ENCODE assay signal across 10 cellular contexts in genomic region chrX:39440734-39441305, GRCh38.
DNase-seq lines count a peak whose midpoint lies in the region; ATAC-seq lines count a peak whose summit lies in the region.
"Had no signal": no experiment of that assay in that cellular context is flagged by ENCODE, and none has a peak within 500 bp of the region (broad histone marks: within the 10 kb centered on the region; RNA-seq: fewer than 3 reads in every experiment).

No MANE protein-coding gene starts in this region.

- peaks cover 4% of the 10 kb centered on the region for H3K9me3 Mint-ChIP-seq in activated CD4-positive, alpha-beta T cell treated with anti-CD3 and anti-CD28 coated beads for 36 hours (ENCODE audit: low read depth)
- peaks cover 0 to 9% (median 2%) of the 10 kb centered on the region in 11 donors for H3K9me3 Mint-ChIP-seq in naive thymus-derived CD4-positive, alpha-beta T cell

- no peak overlapping the region for H3K4me3 ChIP-seq in naive thymus-derived CD4-positive, alpha-beta T cell (ENCODE audit: low read length)
- H3K4me3 ChIP-seq: upper lobe of left lung had no signal

- DNase-seq in activated CD4-positive, alpha-beta T cell treated with anti-CD3 and anti-CD28 coated beads for 36 hours = peak; percentile 54
- DNase-seq in activated CD4-positive, alpha-beta T cell treated with anti-CD3 and anti-CD28 coated beads for 1 hour = no peak
- peak; percentile 8 for DNase-seq in RPMI8226
- no peak for DNase-seq in naive thymus-derived CD4-positive, alpha-beta T cell
- DNase-seq in medulla oblongata (ENCODE audit: extremely low spot score) = no peak
- no peak for DNase-seq in occipital lobe (lab: John Stamatoyannopoulos, UW)
- no peak for DNase-seq in GOT3 (lab: John Stamatoyannopoulos, UW)
- DNase-seq: head of caudate nucleus, upper lobe of left lung had no signal

- no peak overlapping the region for H3K4me3 Mint-ChIP-seq in activated CD4-positive, alpha-beta T cell treated with anti-CD3 and anti-CD28 coated beads for 36 hours
- peak overlapping the region in 2 of 10 donors; percentile 44 to 49 for H3K4me3 Mint-ChIP-seq in naive thymus-derived CD4-positive, alpha-beta T cell

- no peaks in the 10 kb centered on the region for H3K27me3 ChIP-seq in naive thymus-derived CD4-positive, alpha-beta T cell (ENCODE audit: control insufficient read depth in 2 of 2, insufficient read depth in 2 of 2, low read length in 2 of 2)
- H3K27me3 ChIP-seq: upper lobe of left lung had no signal

- H3K4me1 Mint-ChIP-seq in activated CD4-positive, alpha-beta T cell treated with anti-CD3 and anti-CD28 coated beads for 36 hours = peaks cover 48% of the 10 kb centered on the region
- H3K4me1 Mint-ChIP-seq in naive thymus-derived CD4-positive, alpha-beta T cell = peaks cover 0 to 40% (median 20%) of the 10 kb centered on the region in 7 donors

- H3K4me1 ChIP-seq in naive thymus-derived CD4-positive, alpha-beta T cell (ENCODE audit: control insufficient read depth in 2 of 2, insufficient read depth in 2 of 2, low read length in 2 of 2) = peaks cover 0 to 6% of the 10 kb centered on the region in 2 donors
- H3K4me1 ChIP-seq: upper lobe of left lung had no signal

- H3K27ac Mint-ChIP-seq in activated CD4-positive, alpha-beta T cell treated with anti-CD3 and anti-CD28 coated beads for 36 hours = peak overlapping the region; percentile 89
- peak overlapping the region in 5 of 9 donors; percentile 18 to 92 (median 80) for H3K27ac Mint-ChIP-seq in naive thymus-derived CD4-positive, alpha-beta T cell

- no peaks in the 10 kb centered on the region for H3K36me3 ChIP-seq in naive thymus-derived CD4-positive, alpha-beta T cell (ENCODE audit: control insufficient read depth in 2 of 3, insufficient read depth in 3 of 3, low read length in 3 of 3)
- H3K36me3 ChIP-seq: upper lobe of left lung had no signal

- H3K27ac ChIP-seq in naive thymus-derived CD4-positive, alpha-beta T cell (ENCODE audit: low read depth, low read length) = no peak overlapping the region

- peaks cover 0 to 4% (median 0%) of the 10 kb centered on the region in 3 experiments for H3K9me3 ChIP-seq in naive thymus-derived CD4-positive, alpha-beta T cell (ENCODE audit: control insufficient read depth in 2 of 3, low read length in 3 of 3)

- H3K36me3 Mint-ChIP-seq in activated CD4-positive, alpha-beta T cell treated with anti-CD3 and anti-CD28 coated beads for 36 hours (ENCODE audit: low read depth) = no peaks in the 10 kb centered on the region
- H3K36me3 Mint-ChIP-seq in naive thymus-derived CD4-positive, alpha-beta T cell = peaks cover 0 to 11% (median 0%) of the 10 kb centered on the region in 5 donors

- H3K27me3 Mint-ChIP-seq in activated CD4-positive, alpha-beta T cell treated with anti-CD3 and anti-CD28 coated beads for 36 hours = no peaks in the 10 kb centered on the region
- no peaks in the 10 kb centered on the region for H3K27me3 Mint-ChIP-seq in naive thymus-derived CD4-positive, alpha-beta T cell

- CTCF ChIA-PET in activated CD4-positive, alpha-beta T cell treated with anti-CD3 and anti-CD28 coated beads for 36 hours (lab: Charles Lee) = no interaction called here
- CTCF ChIA-PET in naive thymus-derived CD4-positive, alpha-beta T cell (lab: Charles Lee) = no interaction called here

- intact Hi-C loops in activated CD4-positive, alpha-beta T cell treated with anti-CD3 and anti-CD28 coated beads for 36 hours (cut with DNase I, micrococcal nuclease) = loop anchor here (2.0 to 10.0 kb wide), 3 partner anchors 178 to 276 kb away; no protein-coding TSS in a partner anchor
- intact Hi-C loops in naive thymus-derived CD4-positive, alpha-beta T cell (cut with micrococcal nuclease) = loop anchor here (10.0 kb wide), 1 partner anchor 276 kb away; no protein-coding TSS in a partner anchor

- POLR2A ChIA-PET in activated CD4-positive, alpha-beta T cell treated with anti-CD3 and anti-CD28 coated beads for 36 hours (lab: Charles Lee) = interaction anchor here (1.2 kb wide), 1 partner anchor 13 kb away, joined by 4 read pairs; no protein-coding TSS in a partner anchor
- POLR2A ChIA-PET in naive thymus-derived CD4-positive, alpha-beta T cell (lab: Charles Lee) = no interaction called here

- ATAC-seq in activated CD4-positive, alpha-beta T cell treated with anti-CD3 and anti-CD28 coated beads for 36 hours = peak; percentile 76
- peak; percentile 29 for ATAC-seq in GM21825 (IDR thresholded peaks at IDR 0.05; ENCODE audit: unreplicated experiment)
- no peak for ATAC-seq in naive thymus-derived CD4-positive, alpha-beta T cell

Comparison
In these comparisons a context has a peak if more than half of its experiments do, and no peak if none do; other contexts are left out.
1. DNase-seq: peak in activated CD4-positive, alpha-beta T cell treated with anti-CD3 and anti-CD28 coated beads for 36 hours (single experiment) and RPMI8226 (single experiment); none in activated CD4-positive, alpha-beta T cell treated with anti-CD3 and anti-CD28 coated beads for 1 hour (single experiment), naive thymus-derived CD4-positive, alpha-beta T cell (0 of 9), medulla oblongata (single experiment), occipital lobe (single experiment) and GOT3 (single experiment).